30 cellular contexts compared by ENCODE assay signal in the genomic region with DNA sequence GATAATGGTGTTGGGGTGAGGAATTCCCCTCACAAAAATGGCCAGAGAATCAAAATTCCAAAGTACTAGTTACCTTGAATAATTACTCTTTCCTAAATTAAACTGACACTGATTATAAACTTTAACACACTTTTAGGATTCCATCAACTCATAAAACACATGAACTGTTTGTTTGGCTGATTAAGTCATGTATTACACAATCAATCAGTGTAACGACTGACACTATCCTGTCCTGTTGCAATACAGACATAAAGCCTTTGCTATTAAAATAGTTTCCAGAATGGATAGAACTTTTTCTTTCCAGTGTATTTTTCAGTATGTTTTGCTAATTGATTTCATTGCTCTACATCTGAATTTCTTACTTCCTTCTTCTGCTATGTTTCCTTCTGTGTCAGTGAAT.
"Had no signal": no experiment of that assay in that cellular context is flagged by ENCODE, and none has a peak within 500 bp of the region (broad histone marks: within the 10 kb centered on the region; RNA-seq: fewer than 3 reads in every experiment).

No MANE protein-coding gene starts in this region.

- H3K4me1 ChIP-seq: esophagus squamous epithelium, gastroesophageal sphincter had no signal

- ATAC-seq: activated CD4-positive, alpha-beta T cell treated with anti-CD3 and anti-CD28 coated beads for 36 hours; activated CD8-positive, alpha-beta memory T cell treated with anti-CD3 and anti-CD28 coated beads, Interleukin-2, amount 10 ng/mL, durations not matched to agents 7 days and 5 days; activated CD8-positive, alpha-beta T cell treated with anti-CD3 and anti-CD28 coated beads, Interleukin-2, amount 10 ng/mL, durations not matched to agents 7 days and 5 days; activated T-helper 17 cell treated with anti-CD3 and anti-CD28 coated beads, Interleukin-2, amount 50 U/mL, for 72 hours; effector memory CD8-positive, alpha-beta T cell; gastroesophageal sphincter had no signal

- H3K27me3 ChIP-seq: brain microvascular endothelial cell, esophagus squamous epithelium, gastroesophageal sphincter had no signal

- H3K9me3 ChIP-seq: gastroesophageal sphincter had no signal

- H3K4me3 Mint-ChIP-seq: activated CD4-positive, alpha-beta memory T cell treated with anti-CD3 and anti-CD28 coated beads for 36 hours; activated CD4-positive, alpha-beta T cell treated with anti-CD3 and anti-CD28 coated beads for 36 hours; activated CD4-positive, alpha-beta T cell treated with anti-CD3 and anti-CD28 coated beads, Interleukin-2, amount 10 ng/mL, durations not matched to agents 24 days and 14 days; activated CD8-positive, alpha-beta memory T cell treated with anti-CD3 and anti-CD28 coated beads, Interleukin-2, amount 10 ng/mL, durations not matched to agents 7 days and 5 days; activated CD8-positive, alpha-beta T cell treated with anti-CD3 and anti-CD28 coated beads, Interleukin-2, amount 10 ng/mL, durations not matched to agents 7 days and 5 days; activated naive CD8-positive, alpha-beta T cell; activated T-helper 17 cell treated with anti-CD3 and anti-CD28 coated beads, Interleukin-2, amount 50 U/mL, for 72 hours; effector memory CD8-positive, alpha-beta T cell had no signal

- H3K36me3 Mint-ChIP-seq: activated CD4-positive, alpha-beta memory T cell treated with anti-CD3 and anti-CD28 coated beads for 36 hours; activated CD8-positive, alpha-beta memory T cell treated with anti-CD3 and anti-CD28 coated beads, Interleukin-2, amount 10 ng/mL, durations not matched to agents 7 days and 5 days; activated naive CD8-positive, alpha-beta T cell had no signal

- H3K27ac ChIP-seq: brain microvascular endothelial cell, epithelial cell of prostate, esophagus squamous epithelium, gastroesophageal sphincter had no signal

- DNase-seq: activated CD4-positive, alpha-beta memory T cell treated with anti-CD3 and anti-CD28 coated beads for 36 hours; activated CD4-positive, alpha-beta T cell treated with anti-CD3 and anti-CD28 coated beads for 36 hours; activated CD4-positive, alpha-beta T cell treated with anti-CD3 and anti-CD28 coated beads, Interleukin-2, amount 10 ng/mL, durations not matched to agents 24 days and 14 days; activated CD4-positive, CD25-positive, alpha-beta regulatory T cell; activated CD4-positive, CD25-positive, alpha-beta regulatory T cell treated with anti-CD3 and anti-CD28 coated beads, Interleukin-2, amount 50 U/mL, for 72 hours; activated CD8-positive, alpha-beta memory T cell treated with anti-CD3 and anti-CD28 coated beads, Interleukin-2, amount 10 ng/mL, durations not matched to agents 7 days and 5 days; activated CD8-positive, alpha-beta memory T cell treated with anti-CD3 and anti-CD28 coated beads, Interleukin-2, amount 50 U/mL, for 4 hours; activated CD8-positive, alpha-beta T cell treated with anti-CD3 and anti-CD28 coated beads, Interleukin-2, amount 10 ng/mL, durations not matched to agents 7 days and 5 days; activated effector memory CD4-positive, alpha-beta T cell treated with Interleukin-2 at 50 U/mL for 16 hours; activated gamma-delta T cell treated with Interleukin-2 at 50 U/mL for 16 hours; activated naive CD4-positive, alpha-beta T cell treated with anti-CD3 and anti-CD28 coated beads, Interleukin-2, amount 50 U/mL, for 16 hours; activated naive CD4-positive, alpha-beta T cell treated with Interleukin-2 at 50 U/mL for 16 hours; activated T-cell treated with anti-CD3 and anti-CD28 coated beads, Interleukin-2, amount 50 U/mL, for 1 hour; amniotic stem cell; anterior cingulate cortex; brain microvascular endothelial cell; caudate nucleus; cortex of kidney; dermis blood vessel endothelial cell; effector CD4-positive, alpha-beta T cell; effector memory CD8-positive, alpha-beta T cell; esophagus squamous epithelium; foreskin melanocyte; T-helper 2 cell had no signal

- FAIRE-seq: astrocyte, colon had no signal

- H3K4me1 Mint-ChIP-seq: activated CD4-positive, alpha-beta T cell treated with anti-CD3 and anti-CD28 coated beads for 36 hours; activated CD4-positive, alpha-beta T cell treated with anti-CD3 and anti-CD28 coated beads, Interleukin-2, amount 10 ng/mL, durations not matched to agents 24 days and 14 days; activated CD8-positive, alpha-beta memory T cell treated with anti-CD3 and anti-CD28 coated beads, Interleukin-2, amount 10 ng/mL, durations not matched to agents 7 days and 5 days; activated T-helper 17 cell treated with anti-CD3 and anti-CD28 coated beads, Interleukin-2, amount 50 U/mL, for 72 hours had no signal

- H3K4me3 ChIP-seq: esophagus squamous epithelium, gastroesophageal sphincter had no signal

- H3K9me3 Mint-ChIP-seq: activated CD4-positive, alpha-beta T cell treated with anti-CD3 and anti-CD28 coated beads, Interleukin-2, amount 10 ng/mL, durations not matched to agents 24 days and 14 days had no signal

- H3K27me3 Mint-ChIP-seq: activated CD4-positive, alpha-beta memory T cell treated with anti-CD3 and anti-CD28 coated beads for 36 hours; activated CD4-positive, alpha-beta T cell treated with anti-CD3 and anti-CD28 coated beads for 36 hours; activated CD4-positive, alpha-beta T cell treated with anti-CD3 and anti-CD28 coated beads, Interleukin-2, amount 10 ng/mL, durations not matched to agents 24 days and 14 days; activated CD8-positive, alpha-beta memory T cell treated with anti-CD3 and anti-CD28 coated beads, Interleukin-2, amount 10 ng/mL, durations not matched to agents 7 days and 5 days; activated naive CD8-positive, alpha-beta T cell; activated T-helper 17 cell treated with anti-CD3 and anti-CD28 coated beads, Interleukin-2, amount 50 U/mL, for 72 hours; effector memory CD8-positive, alpha-beta T cell had no signal

- H3K36me3 ChIP-seq: brain microvascular endothelial cell, esophagus squamous epithelium, gastroesophageal sphincter had no signal
